1 cellular context compared by ENCODE assay signal in the genomic region with DNA sequence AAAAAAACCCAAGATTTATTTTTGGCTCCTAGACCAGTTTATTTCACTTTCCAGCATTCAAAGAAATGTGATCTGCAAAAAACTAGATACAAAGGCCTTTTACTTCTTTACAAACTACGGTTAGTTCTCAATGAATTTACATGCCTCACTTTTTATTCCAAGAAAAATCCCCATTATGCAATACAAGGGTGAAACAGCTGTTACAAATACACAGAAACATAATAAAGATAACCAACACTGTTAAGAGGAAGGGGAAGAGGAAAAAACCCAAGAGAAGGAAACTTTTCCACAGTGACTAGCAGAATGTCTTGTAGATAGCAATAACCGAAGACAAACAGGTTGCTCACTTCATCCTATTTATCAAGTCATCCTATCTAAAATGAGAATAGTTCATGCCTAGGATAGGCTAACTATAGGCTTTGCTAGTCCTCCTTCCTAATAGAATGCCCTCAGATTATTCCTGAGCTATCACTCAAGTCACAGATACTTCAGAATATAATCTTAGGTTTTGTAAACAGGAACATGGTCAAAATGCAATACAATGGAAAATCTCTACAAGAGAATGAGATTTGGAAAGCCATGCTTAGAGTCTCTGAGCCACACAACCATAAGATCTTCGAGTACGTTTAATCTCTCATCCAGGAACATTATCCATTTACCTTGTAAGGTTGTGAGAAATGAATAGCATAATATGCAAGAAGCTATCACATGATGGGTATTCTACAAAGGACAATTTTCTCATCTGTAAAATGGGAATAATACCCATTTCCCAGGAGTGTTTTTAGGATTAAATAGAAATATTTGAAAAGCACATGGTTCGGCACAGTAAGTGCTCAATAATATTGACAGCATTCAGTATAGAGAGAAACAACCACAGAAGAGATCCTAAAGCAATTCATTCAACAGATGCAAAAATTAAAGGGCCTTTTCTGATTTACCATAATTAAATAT.
TF ChIP-seq lines count a peak whose summit lies in the region.

No MANE protein-coding gene starts in this region.

TF ChIP-seq in GM23338, 12 proteins besides CTCF, POLR2A, EP300 and RAD21 (continued from another document):
- TF ChIP-seq, protein P1, sequence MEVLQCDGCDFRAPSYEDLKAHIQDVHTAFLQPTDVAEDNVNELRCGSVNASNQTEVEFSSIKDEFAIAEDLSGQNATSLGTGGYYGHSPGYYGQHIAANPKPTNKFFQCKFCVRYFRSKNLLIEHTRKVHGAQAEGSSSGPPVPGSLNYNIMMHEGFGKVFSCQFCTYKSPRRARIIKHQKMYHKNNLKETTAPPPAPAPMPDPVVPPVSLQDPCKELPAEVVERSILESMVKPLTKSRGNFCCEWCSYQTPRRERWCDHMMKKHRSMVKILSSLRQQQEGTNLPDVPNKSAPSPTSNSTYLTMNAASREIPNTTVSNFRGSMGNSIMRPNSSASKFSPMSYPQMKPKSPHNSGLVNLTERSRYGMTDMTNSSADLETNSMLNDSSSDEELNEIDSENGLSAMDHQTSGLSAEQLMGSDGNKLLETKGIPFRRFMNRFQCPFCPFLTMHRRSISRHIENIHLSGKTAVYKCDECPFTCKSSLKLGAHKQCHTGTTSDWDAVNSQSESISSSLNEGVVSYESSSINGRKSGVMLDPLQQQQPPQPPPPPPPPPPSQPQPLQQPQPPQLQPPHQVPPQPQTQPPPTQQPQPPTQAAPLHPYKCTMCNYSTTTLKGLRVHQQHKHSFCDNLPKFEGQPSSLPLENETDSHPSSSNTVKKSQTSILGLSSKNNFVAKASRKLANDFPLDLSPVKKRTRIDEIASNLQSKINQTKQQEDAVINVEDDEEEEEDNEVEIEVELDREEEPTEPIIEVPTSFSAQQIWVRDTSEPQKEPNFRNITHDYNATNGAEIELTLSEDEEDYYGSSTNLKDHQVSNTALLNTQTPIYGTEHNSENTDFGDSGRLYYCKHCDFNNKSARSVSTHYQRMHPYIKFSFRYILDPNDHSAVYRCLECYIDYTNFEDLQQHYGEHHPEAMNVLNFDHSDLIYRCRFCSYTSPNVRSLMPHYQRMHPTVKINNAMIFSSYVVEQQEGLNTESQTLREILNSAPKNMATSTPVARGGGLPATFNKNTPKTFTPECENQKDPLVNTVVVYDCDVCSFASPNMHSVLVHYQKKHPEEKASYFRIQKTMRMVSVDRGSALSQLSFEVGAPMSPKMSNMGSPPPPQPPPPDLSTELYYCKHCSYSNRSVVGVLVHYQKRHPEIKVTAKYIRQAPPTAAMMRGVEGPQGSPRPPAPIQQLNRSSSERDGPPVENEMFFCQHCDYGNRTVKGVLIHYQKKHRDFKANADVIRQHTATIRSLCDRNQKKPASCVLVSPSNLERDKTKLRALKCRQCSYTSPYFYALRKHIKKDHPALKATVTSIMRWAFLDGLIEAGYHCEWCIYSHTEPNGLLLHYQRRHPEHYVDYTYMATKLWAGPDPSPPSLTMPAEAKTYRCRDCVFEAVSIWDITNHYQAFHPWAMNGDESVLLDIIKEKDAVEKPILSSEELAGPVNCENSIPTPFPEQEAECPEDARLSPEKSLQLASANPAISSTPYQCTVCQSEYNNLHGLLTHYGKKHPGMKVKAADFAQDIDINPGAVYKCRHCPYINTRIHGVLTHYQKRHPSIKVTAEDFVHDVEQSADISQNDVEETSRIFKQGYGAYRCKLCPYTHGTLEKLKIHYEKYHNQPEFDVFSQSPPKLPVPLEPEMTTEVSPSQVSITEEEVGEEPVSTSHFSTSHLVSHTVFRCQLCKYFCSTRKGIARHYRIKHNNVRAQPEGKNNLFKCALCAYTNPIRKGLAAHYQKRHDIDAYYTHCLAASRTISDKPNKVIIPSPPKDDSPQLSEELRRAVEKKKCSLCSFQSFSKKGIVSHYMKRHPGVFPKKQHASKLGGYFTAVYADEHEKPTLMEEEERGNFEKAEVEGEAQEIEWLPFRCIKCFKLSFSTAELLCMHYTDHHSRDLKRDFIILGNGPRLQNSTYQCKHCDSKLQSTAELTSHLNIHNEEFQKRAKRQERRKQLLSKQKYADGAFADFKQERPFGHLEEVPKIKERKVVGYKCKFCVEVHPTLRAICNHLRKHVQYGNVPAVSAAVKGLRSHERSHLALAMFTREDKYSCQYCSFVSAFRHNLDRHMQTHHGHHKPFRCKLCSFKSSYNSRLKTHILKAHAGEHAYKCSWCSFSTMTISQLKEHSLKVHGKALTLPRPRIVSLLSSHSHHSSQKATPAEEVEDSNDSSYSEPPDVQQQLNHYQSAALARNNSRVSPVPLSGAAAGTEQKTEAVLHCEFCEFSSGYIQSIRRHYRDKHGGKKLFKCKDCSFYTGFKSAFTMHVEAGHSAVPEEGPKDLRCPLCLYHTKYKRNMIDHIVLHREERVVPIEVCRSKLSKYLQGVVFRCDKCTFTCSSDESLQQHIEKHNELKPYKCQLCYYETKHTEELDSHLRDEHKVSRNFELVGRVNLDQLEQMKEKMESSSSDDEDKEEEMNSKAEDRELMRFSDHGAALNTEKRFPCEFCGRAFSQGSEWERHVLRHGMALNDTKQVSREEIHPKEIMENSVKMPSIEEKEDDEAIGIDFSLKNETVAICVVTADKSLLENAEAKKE (CRISPR knock-in tag; IDR thresholded peaks at IDR 0.05) = no peak
- TF ChIP-seq EZH2phosphoT487 (IDR thresholded peaks at IDR 0.05; ENCODE audit: unreplicated experiment) = no peak
- no peak for TF ChIP-seq NANOG (IDR thresholded peaks at IDR 0.05; ENCODE audit: borderline replicate concordance)
- TF ChIP-seq, protein P2, sequence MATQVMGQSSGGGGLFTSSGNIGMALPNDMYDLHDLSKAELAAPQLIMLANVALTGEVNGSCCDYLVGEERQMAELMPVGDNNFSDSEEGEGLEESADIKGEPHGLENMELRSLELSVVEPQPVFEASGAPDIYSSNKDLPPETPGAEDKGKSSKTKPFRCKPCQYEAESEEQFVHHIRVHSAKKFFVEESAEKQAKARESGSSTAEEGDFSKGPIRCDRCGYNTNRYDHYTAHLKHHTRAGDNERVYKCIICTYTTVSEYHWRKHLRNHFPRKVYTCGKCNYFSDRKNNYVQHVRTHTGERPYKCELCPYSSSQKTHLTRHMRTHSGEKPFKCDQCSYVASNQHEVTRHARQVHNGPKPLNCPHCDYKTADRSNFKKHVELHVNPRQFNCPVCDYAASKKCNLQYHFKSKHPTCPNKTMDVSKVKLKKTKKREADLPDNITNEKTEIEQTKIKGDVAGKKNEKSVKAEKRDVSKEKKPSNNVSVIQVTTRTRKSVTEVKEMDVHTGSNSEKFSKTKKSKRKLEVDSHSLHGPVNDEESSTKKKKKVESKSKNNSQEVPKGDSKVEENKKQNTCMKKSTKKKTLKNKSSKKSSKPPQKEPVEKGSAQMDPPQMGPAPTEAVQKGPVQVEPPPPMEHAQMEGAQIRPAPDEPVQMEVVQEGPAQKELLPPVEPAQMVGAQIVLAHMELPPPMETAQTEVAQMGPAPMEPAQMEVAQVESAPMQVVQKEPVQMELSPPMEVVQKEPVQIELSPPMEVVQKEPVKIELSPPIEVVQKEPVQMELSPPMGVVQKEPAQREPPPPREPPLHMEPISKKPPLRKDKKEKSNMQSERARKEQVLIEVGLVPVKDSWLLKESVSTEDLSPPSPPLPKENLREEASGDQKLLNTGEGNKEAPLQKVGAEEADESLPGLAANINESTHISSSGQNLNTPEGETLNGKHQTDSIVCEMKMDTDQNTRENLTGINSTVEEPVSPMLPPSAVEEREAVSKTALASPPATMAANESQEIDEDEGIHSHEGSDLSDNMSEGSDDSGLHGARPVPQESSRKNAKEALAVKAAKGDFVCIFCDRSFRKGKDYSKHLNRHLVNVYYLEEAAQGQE (IDR thresholded peaks at IDR 0.05; ENCODE audit: unreplicated experiment) = no peak
